Comparison of ENCODE assay signal across 12 cellular contexts in genomic region chrX:122565952-122566351, GRCh38.
DNase-seq lines count a peak whose midpoint lies in the region; ATAC-seq and TF ChIP-seq lines count a peak whose summit lies in the region.
"Had no signal": no experiment of that assay in that cellular context is flagged by ENCODE, and none has a peak within 500 bp of the region (broad histone marks: within the 10 kb centered on the region; RNA-seq: fewer than 3 reads in every experiment).

No MANE protein-coding gene starts in this region.

- WGBS in SK-N-SH (ENCODE audit: low lambda C conversion rate): 4% methylated on average over 1 of the region's 1 CpG

- no peak for TF ChIP-seq RAD21 in SK-N-SH (IDR thresholded peaks at IDR 0.05; ENCODE audit: low read length)

- CTCF ChIA-PET in SK-N-SH (lab: Yijun Ruan, JAX): no interaction called here
- CTCF ChIA-PET in CD8-positive, alpha-beta memory T cell (lab: Charles Lee): no interaction called here

- ATAC-seq in GM18868 (IDR thresholded peaks at IDR 0.05; ENCODE audit: unreplicated experiment): no peak

- H3K27ac Mint-ChIP-seq in CD8-positive, alpha-beta memory T cell: no peak overlapping the region

- POLR2A ChIA-PET in SK-N-SH (lab: Yijun Ruan, JAX): no interaction called here
- POLR2A ChIA-PET in CD8-positive, alpha-beta memory T cell (lab: Charles Lee): no interaction called here

- H3K4me1 Mint-ChIP-seq in CD8-positive, alpha-beta memory T cell: no peaks in the 10 kb centered on the region

- H3F3A ChIP-seq in SK-N-SH (replicated peaks; ENCODE audit: insufficient read depth): no peaks in the 10 kb centered on the region

- no peak overlapping the region for H3K27ac ChIP-seq in SK-N-SH (ENCODE audit: low read depth in 2 of 2, low read length in 1 of 2)
- H3K27ac ChIP-seq in vagina: no peak overlapping the region
- H3K27ac ChIP-seq in CD8-positive, alpha-beta memory T cell (ENCODE audit: low read depth, low read length): no peak overlapping the region
- H3K27ac ChIP-seq: colonic mucosa had no signal

- H3K9me3 ChIP-seq in SK-N-SH (no peaks in the 10 kb centered on the region), vagina (no peaks in the 10 kb centered on the region)
- H3K9me3 ChIP-seq in CD8-positive, alpha-beta memory T cell (ENCODE audit: low read length): no peaks in the 10 kb centered on the region
- H3K9me3 ChIP-seq: colonic mucosa had no signal

- no peak for TF ChIP-seq CTCF in SK-N-SH (IDR thresholded peaks at IDR 0.05)
- TF ChIP-seq CTCF in foreskin fibroblast (IDR thresholded peaks at IDR 0.05; ENCODE audit: low read depth, low read length): no peak
- no peak for TF ChIP-seq CTCF in vagina (IDR thresholded peaks at IDR 0.05)

- H3K9me3 Mint-ChIP-seq in CD8-positive, alpha-beta memory T cell: peaks cover 0 to 3% (median 0%) of the 10 kb centered on the region in 5 donors

- H2AFZ ChIP-seq in SK-N-SH (ENCODE audit: low read depth): no peak overlapping the region

- H3K9me2 ChIP-seq in SK-N-SH: no peaks in the 10 kb centered on the region

- H3K4me3 ChIP-seq in SK-N-SH (ENCODE audit: low read depth in 2 of 2, low read length in 1 of 2) (no peak overlapping the region), foreskin fibroblast (ENCODE audit: low read depth in 1 of 2, low read length in 2 of 2) (no peak overlapping the region), skeletal muscle cell (ENCODE audit: low read depth, low read length) (no peak overlapping the region), vagina (no peak overlapping the region)
- no peak overlapping the region for H3K4me3 ChIP-seq in CD8-positive, alpha-beta memory T cell (ENCODE audit: low read length)
- H3K4me3 ChIP-seq: colonic mucosa had no signal

- intact Hi-C loops in vagina (cut with DNase I): no loop called here

- H3K4me2 ChIP-seq in SK-N-SH: no peak overlapping the region

- TF ChIP-seq EP300 in SK-N-SH (IDR thresholded peaks at IDR 0.05; ENCODE audit: borderline replicate concordance in 1 of 2, low read depth in 1 of 2, low read length in 1 of 2): no peak

- no peaks in the 10 kb centered on the region for H4K20me1 ChIP-seq in SK-N-SH (ENCODE audit: insufficient read depth)

- no peak overlapping the region for H3K4me3 Mint-ChIP-seq in CD8-positive, alpha-beta memory T cell

- H3K27me3 ChIP-seq in SK-N-SH (ENCODE audit: insufficient read depth) (no peaks in the 10 kb centered on the region), vagina (no peaks in the 10 kb centered on the region)
- no peaks in the 10 kb centered on the region for H3K27me3 ChIP-seq in CD8-positive, alpha-beta memory T cell (ENCODE audit: insufficient read depth, low read length, poor library complexity, severe bottlenecking)
- H3K27me3 ChIP-seq: colonic mucosa had no signal

- H3K36me3 ChIP-seq in SK-N-SH (replicated peaks in 1 of 2; ENCODE audit: control insufficient read depth in 1 of 2, insufficient read depth in 2 of 2, low read length in 1 of 2) (no peaks in the 10 kb centered on the region), vagina (no peaks in the 10 kb centered on the region)
- no peaks in the 10 kb centered on the region for H3K36me3 ChIP-seq in CD8-positive, alpha-beta memory T cell (ENCODE audit: insufficient read depth, low read length)
- H3K36me3 ChIP-seq: colonic mucosa had no signal

- H3K27me3 Mint-ChIP-seq in CD8-positive, alpha-beta memory T cell: no peaks in the 10 kb centered on the region

- no peaks in the 10 kb centered on the region for H3K79me2 ChIP-seq in SK-N-SH (ENCODE audit: insufficient read depth)

- DNase-seq in GM04504 (ENCODE audit: low read depth) (peak; percentile 91), SK-N-SH (peak; percentile 22), foreskin fibroblast (peak; percentile 95 to 96), skeletal muscle cell (ENCODE audit: low read depth) (peak; percentile 90), vagina (ENCODE audit: extremely low spot score in 2 of 2) (no peak)
- DNase-seq in activated CD4-positive, alpha-beta T cell treated with anti-CD3 and anti-CD28 coated beads, Interleukin-2, amount 50 U/mL, for 1 hour: no peak
- no peak for DNase-seq in CD8-positive, alpha-beta memory T cell
- DNase-seq: colonic mucosa, GDM1, KBM-7, NCI-H524 treated with DMSO at 0.1 percent for 48 hours had no signal

- H3K4me1 ChIP-seq in SK-N-SH (ENCODE audit: control insufficient read depth in 1 of 2, insufficient read depth in 2 of 2, low read depth in 1 of 2, low read length in 1 of 2) (peaks cover 0 to 2% of the 10 kb centered on the region in 2 experiments; a peak in 1 of 4 replicates), vagina (no peaks in the 10 kb centered on the region)
- H3K4me1 ChIP-seq in CD8-positive, alpha-beta memory T cell (ENCODE audit: insufficient read depth, low read length): no peaks in the 10 kb centered on the region
- H3K4me1 ChIP-seq: colonic mucosa had no signal

- no peaks in the 10 kb centered on the region for H3K36me3 Mint-ChIP-seq in CD8-positive, alpha-beta memory T cell

- TF ChIP-seq POLR2A in vagina (IDR thresholded peaks at IDR 0.05): no peak

- H3K9ac ChIP-seq in SK-N-SH: no peak overlapping the region

TF ChIP-seq in SK-N-SH, 30 proteins besides CTCF, POLR2A, EP300 and RAD21:
- TF ChIP-seq TCF12 (IDR thresholded peaks at IDR 0.05) (peak; percentile 26; the same call in 1 of the 2 replicates), GATA2 (CRISPR knock-in tag; IDR thresholded peaks at IDR 0.05) (peak; percentile 45; the same call in 1 of the 2 replicates), EZH2phosphoT487 (IDR thresholded peaks at IDR 0.05; ENCODE audit: borderline replicate concordance, low read depth) (no peak), YY1 (IDR thresholded peaks at IDR 0.05; ENCODE audit: low read depth) (no peak), MXI1 (IDR thresholded peaks at IDR 0.05; ENCODE audit: low read depth, low read length) (no peak), FOXJ3 (CRISPR knock-in tag; IDR thresholded peaks at IDR 0.05) (no peak), REST (IDR thresholded peaks at IDR 0.05; ENCODE audit: low read depth, low read length) (no peak), USF1 (IDR thresholded peaks at IDR 0.05; ENCODE audit: borderline replicate concordance, low read depth) (no peak), POLR2AphosphoS5 (IDR thresholded peaks at IDR 0.05; ENCODE audit: low read depth, low read length) (no peak), RCOR1 (IDR thresholded peaks at IDR 0.05; ENCODE audit: low read length) (peak; percentile 22; the same call in 1 of the 2 replicates), ELF1 (IDR thresholded peaks at IDR 0.05) (no peak)

Comparison
In these comparisons a context has a peak if more than half of its experiments do, and no peak if none do; other contexts are left out.
1. DNase-seq: peak in GM04504 (single experiment), SK-N-SH (single experiment), foreskin fibroblast (2 of 2) and skeletal muscle cell (single experiment); none in activated CD4-positive, alpha-beta T cell treated with anti-CD3 and anti-CD28 coated beads, Interleukin-2, amount 50 U/mL, for 1 hour (single experiment), vagina (0 of 2) and CD8-positive, alpha-beta memory T cell (0 of 5).